In the genomic region with DNA sequence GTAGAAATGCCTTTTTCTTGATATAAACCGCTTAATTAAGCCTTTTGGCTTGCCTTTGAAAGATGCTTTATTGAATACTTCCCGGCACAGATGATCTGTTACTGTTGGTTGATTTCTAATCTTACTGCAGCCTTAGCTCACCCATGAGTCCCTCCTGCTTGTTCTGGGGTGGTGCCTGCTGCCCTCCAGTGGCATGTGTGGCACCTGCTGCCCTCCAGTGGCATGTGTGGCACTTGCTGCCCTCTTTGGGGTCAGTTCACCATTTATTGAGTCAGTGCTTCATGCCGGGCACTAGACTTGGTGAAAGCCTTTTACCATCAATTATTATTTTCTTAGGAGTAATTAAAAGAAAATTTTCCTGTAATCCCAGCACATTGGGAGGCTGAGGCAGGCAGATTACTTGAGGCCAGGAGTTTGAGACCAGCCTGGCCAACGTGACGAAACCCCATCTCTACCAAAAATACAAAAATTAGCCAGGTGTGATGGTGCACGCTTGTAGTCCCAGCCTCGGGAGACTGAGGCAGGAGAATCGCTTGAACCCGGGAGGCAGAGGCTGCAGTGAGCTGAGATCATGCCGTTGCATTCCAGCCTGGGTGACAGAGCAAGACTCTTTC, we compare ENCODE assay signal across 8 cellular contexts. TPM values are rescaled to one million over a fixed set of nuclear protein-coding genes. Genes with fewer than 3 reads are reported as not detected.
DNase-seq lines count a peak whose midpoint lies in the region; ATAC-seq, FAIRE-seq and TF ChIP-seq lines count a peak whose summit lies in the region.

No MANE protein-coding gene starts in this region.

- ATAC-seq in lung (ENCODE audit: insufficient read depth, low FRiP score) (no peak), GM19023 (IDR thresholded peaks at IDR 0.05; ENCODE audit: unreplicated experiment) (no peak)

- 59 to 70% methylated on average over 10 of the region's 10 CpGs for WGBS in lung, 2 donors

- H3K36me3 ChIP-seq in lung (ENCODE audit: control insufficient read depth in 2 of 2, insufficient read depth in 2 of 2, low read length in 2 of 2) = peaks cover 0 to 2% of the 10 kb centered on the region in 2 donors

- FAIRE-seq in GM18507 (lab: Jason Lieb, UNC) = peak; percentile 77

- TF ChIP-seq CTCF in coronary artery (IDR thresholded peaks at IDR 0.05) = peak; percentile 80
- peak; percentile 96 for TF ChIP-seq CTCF in lung (IDR thresholded peaks at IDR 0.05; ENCODE audit: control extremely low read depth, extremely low read depth)

- H3K4me1 Mint-ChIP-seq in activated CD4-positive, alpha-beta T cell treated with anti-CD3 and anti-CD28 coated beads, Interleukin-2, amount 10 ng/mL, durations not matched to agents 7 days and 5 days = peaks cover 23% of the 10 kb centered on the region

- no peaks in the 10 kb centered on the region for H3K9me3 Mint-ChIP-seq in activated CD4-positive, alpha-beta T cell treated with anti-CD3 and anti-CD28 coated beads, Interleukin-2, amount 10 ng/mL, durations not matched to agents 7 days and 5 days

- H3K4me3 ChIP-seq in coronary artery (peak overlapping the region; percentile 21), lung (no peak overlapping the region)

- no peaks in the 10 kb centered on the region for H3K27me3 Mint-ChIP-seq in activated CD4-positive, alpha-beta T cell treated with anti-CD3 and anti-CD28 coated beads, Interleukin-2, amount 10 ng/mL, durations not matched to agents 7 days and 5 days

- H3K4me1 ChIP-seq in lung (ENCODE audit: control insufficient read depth in 2 of 2, insufficient read depth in 2 of 2, low read length in 2 of 2) = peaks cover 10 to 14% of the 10 kb centered on the region in 2 donors

- H3K4me3 Mint-ChIP-seq in activated CD4-positive, alpha-beta T cell treated with anti-CD3 and anti-CD28 coated beads, Interleukin-2, amount 10 ng/mL, durations not matched to agents 7 days and 5 days = no peak overlapping the region

- in situ Hi-C loops in ACHN (cut with HindIII; ENCODE audit: low pct_ligation_motif_present, low pct_unique_long_range_greater_than_20kb, low sequenced_read_pairs) = no loop called here

- CTCF ChIA-PET in activated CD4-positive, alpha-beta T cell treated with anti-CD3 and anti-CD28 coated beads, Interleukin-2, amount 10 ng/mL, durations not matched to agents 7 days and 5 days (lab: Charles Lee) = interaction anchor here (0.6 to 7.5 kb wide), 25 partner anchors 8 to 200 kb away, joined by 3 to 81 read pairs (median 4); no protein-coding TSS in a partner anchor

- H3K9me3 ChIP-seq in lung (ENCODE audit: control insufficient read depth in 2 of 2, insufficient read depth in 1 of 2, low read length in 1 of 2) = no peaks in the 10 kb centered on the region

- H3K27ac ChIP-seq in coronary artery (peak overlapping the region; percentile 87 to 93), lung (ENCODE audit: low read depth in 1 of 2, low read length in 1 of 2) (peak overlapping the region in 1 of 2 donors; percentile 43)

- H3K27me3 ChIP-seq in lung (ENCODE audit: control insufficient read depth, insufficient read depth) = no peaks in the 10 kb centered on the region

- DNase-seq in ACHN (peak; percentile 76), GM18507 (ENCODE audit: extremely low spot score, insufficient read length, low read depth) (peak; percentile 30), NCI-H345 treated with DMSO at 0.1 percent for 48 hours (lab: John Stamatoyannopoulos, UW; ENCODE audit: unreplicated experiment) (peak; percentile 73), coronary artery (ENCODE audit: low spot score) (peak; percentile 88), lung (ENCODE audit: low spot score) (peak; percentile 69)
- peak; percentile 85 for DNase-seq in activated CD4-positive, alpha-beta T cell treated with anti-CD3 and anti-CD28 coated beads, Interleukin-2, amount 10 ng/mL, durations not matched to agents 7 days and 5 days
- peak; percentile 32 for DNase-seq in stimulated activated CD8-positive, alpha-beta memory T cell treated with anti-CD3 and anti-CD28 coated beads, Interleukin-12 subunit alpha, Interleukin-12 subunit beta, amount 100 ng/mL, for 24 hours (ENCODE audit: extremely low read depth)

- H3K36me3 Mint-ChIP-seq in activated CD4-positive, alpha-beta T cell treated with anti-CD3 and anti-CD28 coated beads, Interleukin-2, amount 10 ng/mL, durations not matched to agents 7 days and 5 days (ENCODE audit: low read depth) = peaks cover 1% of the 10 kb centered on the region

- POLR2A ChIA-PET in activated CD4-positive, alpha-beta T cell treated with anti-CD3 and anti-CD28 coated beads, Interleukin-2, amount 10 ng/mL, durations not matched to agents 7 days and 5 days (lab: Charles Lee) = no interaction called here

- H3K27ac Mint-ChIP-seq in activated CD4-positive, alpha-beta T cell treated with anti-CD3 and anti-CD28 coated beads, Interleukin-2, amount 10 ng/mL, durations not matched to agents 7 days and 5 days = no peak overlapping the region

RNA-seq across cellular contexts. Expression of a gene that starts 54.3 kb away (rescaled TPM):
- total RNA-seq in activated CD4-positive, alpha-beta T cell treated with anti-CD3 and anti-CD28 coated beads, Interleukin-2, amount 10 ng/mL, durations not matched to agents 7 days and 5 days = 10 to 100 TPM; 43.3 to 45.4 TPM
- 10 to 100 TPM; 40.9 to 47.7 TPM for total RNA-seq in lung
- polyA plus RNA-seq in lung = 10 to 100 TPM; 13.4 to 24.3 TPM

Comparison
In these comparisons a context has a peak if more than half of its experiments do, and no peak if none do; other contexts are left out.
1. DNase-seq: peak in every context shown above with its lines; median percentile 88 in coronary artery; 85 in activated CD4-positive, alpha-beta T cell treated with anti-CD3 and anti-CD28 coated beads, Interleukin-2, amount 10 ng/mL, durations not matched to agents 7 days and 5 days; 76 in ACHN; 73 in NCI-H345 treated with DMSO at 0.1 percent for 48 hours; 69 in lung; 32 in stimulated activated CD8-positive, alpha-beta memory T cell treated with anti-CD3 and anti-CD28 coated beads, Interleukin-12 subunit alpha, Interleukin-12 subunit beta, amount 100 ng/mL, for 24 hours; 30 in GM18507.